Comparison of ENCODE assay signal across 9 cellular contexts in the genomic region with DNA sequence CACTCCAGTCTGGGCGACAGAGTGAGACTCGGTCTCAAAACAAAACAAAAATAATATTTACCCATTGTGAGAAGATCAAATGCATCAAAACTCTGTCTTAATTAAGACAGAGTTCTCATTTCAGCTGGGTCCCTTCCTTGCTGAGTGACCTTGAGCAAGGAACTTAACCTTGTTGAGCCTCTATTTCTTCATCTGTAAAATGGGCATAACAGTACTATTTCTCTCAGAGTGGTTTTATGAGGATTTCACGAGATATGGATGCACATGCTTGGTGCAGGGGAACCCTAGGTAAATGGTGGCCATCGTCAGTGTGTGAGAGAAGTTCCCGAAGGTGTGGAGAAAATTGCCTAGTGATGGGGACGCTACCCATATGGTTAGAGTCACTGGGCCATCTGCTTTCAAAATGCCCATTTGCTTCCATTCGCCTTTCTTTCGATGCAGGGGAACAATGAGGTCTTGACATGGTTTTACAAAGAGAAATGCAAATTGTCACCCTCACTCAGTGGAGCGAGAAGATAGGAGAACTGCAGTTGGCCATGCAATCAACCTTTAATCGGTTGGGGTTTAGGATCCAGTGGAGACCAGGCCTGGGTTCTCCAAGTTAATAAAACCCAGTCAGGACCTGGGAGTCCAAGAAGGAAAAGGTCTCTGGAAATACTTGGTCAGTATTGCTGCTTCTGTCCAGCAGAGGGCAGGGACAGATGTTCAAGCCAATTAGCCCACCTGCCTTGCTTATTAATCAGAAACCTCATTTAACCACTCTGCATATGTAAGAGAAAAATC. TPM values are rescaled to one million over a fixed set of nuclear protein-coding genes. Genes with fewer than 3 reads are reported as not detected.
A peak's percentile ranks its signal among the peaks of the same experiment; 100 is the strongest.
DNase-seq lines count a peak whose midpoint lies in the region; ATAC-seq and TF ChIP-seq lines count a peak whose summit lies in the region.
"Had no signal": no experiment of that assay in that cellular context is flagged by ENCODE, and none has a peak within 500 bp of the region (broad histone marks: within the 10 kb centered on the region; RNA-seq: fewer than 3 reads in every experiment).

No MANE protein-coding gene starts in this region.

- no peaks in the 10 kb centered on the region for H3K79me2 ChIP-seq in DND-41 (ENCODE audit: insufficient read depth, low read length)

- no peak for DNase-seq in DND-41
- peak; percentile 73 for DNase-seq in NCI-H69 (lab: John Stamatoyannopoulos, UW)
- no peak for DNase-seq in dorsolateral prefrontal cortex
- no peak for DNase-seq in nephron progenitor cell
- no peak for DNase-seq in KG1 (lab: John Stamatoyannopoulos, UW)
- no peak for DNase-seq in activated CD4-positive, alpha-beta T cell treated with anti-CD3 and anti-CD28 coated beads, Interleukin-2, amount 50 U/mL, for 4 hours
- DNase-seq: Kasumi-1 had no signal

- H3K27me3 ChIP-seq in DND-41 (ENCODE audit: insufficient read depth, low read length, poor library complexity) (no peaks in the 10 kb centered on the region), dorsolateral prefrontal cortex (no peaks in the 10 kb centered on the region)

- intact Hi-C loops in dorsolateral prefrontal cortex (cut with DNase I) = loop anchor here in 1 of 2 donors (5.0 kb wide), 2 partner anchors 47 to 67 kb away; partner anchors contain the start of gene BCL7A

- H3K4me3 ChIP-seq in DND-41 (ENCODE audit: low read depth in 1 of 2, low read length in 2 of 2) (no peak overlapping the region), dorsolateral prefrontal cortex (peak overlapping the region in 16 of 59 donors; percentile 4 to 44 (median 23))

- H3K9ac ChIP-seq in DND-41 (ENCODE audit: low read depth, low read length) = no peak overlapping the region

- no peaks in the 10 kb centered on the region for H4K20me1 ChIP-seq in DND-41 (ENCODE audit: insufficient read depth, low read length)

- ATAC-seq in DND-41 (ENCODE audit: insufficient read depth, low read depth) = no peak
- ATAC-seq in GM19467 (IDR thresholded peaks at IDR 0.05; ENCODE audit: unreplicated experiment) = no peak
- ATAC-seq in GM21515 (IDR thresholded peaks at IDR 0.05; ENCODE audit: unreplicated experiment) = no peak

- no peaks in the 10 kb centered on the region for H3K4me1 ChIP-seq in DND-41 (ENCODE audit: insufficient read depth, low read length)

- H3K27ac ChIP-seq in DND-41 (ENCODE audit: low read length) (no peak overlapping the region), dorsolateral prefrontal cortex (no peak overlapping the region)

- H3K4me1 Mint-ChIP-seq in nephron progenitor cell = peaks cover 10% of the 10 kb centered on the region

- no peaks in the 10 kb centered on the region for H3K36me3 ChIP-seq in DND-41 (ENCODE audit: insufficient read depth, low read length)

- no peak overlapping the region for H3K4me2 ChIP-seq in DND-41 (ENCODE audit: insufficient read depth, low read length)

- H3K27ac Mint-ChIP-seq in nephron progenitor cell = no peak overlapping the region

- peaks cover 5% of the 10 kb centered on the region for H3K36me3 Mint-ChIP-seq in nephron progenitor cell (ENCODE audit: low read depth)

- H2AFZ ChIP-seq in DND-41 (ENCODE audit: low read depth, low read length) = no peak overlapping the region

- no peak overlapping the region for H3K4me3 Mint-ChIP-seq in nephron progenitor cell

- no peaks in the 10 kb centered on the region for H3K9me3 ChIP-seq in DND-41 (ENCODE audit: insufficient read depth, low read length, severe bottlenecking)

- TF ChIP-seq CTCF in DND-41 (IDR thresholded peaks at IDR 0.05; ENCODE audit: borderline replicate concordance, extremely low read depth, low read length, poor library complexity, severe bottlenecking) (peak; percentile 43), dorsolateral prefrontal cortex (IDR thresholded peaks at IDR 0.05 in 54 of 56, conservative IDR thresholded peaks at IDR 0.05 in 2 of 56; ENCODE audit: low read depth in 1 of 56, partially characterized antibody in 56 of 56) (peak in 54 of 56 donors; percentile 25 to 68 (median 52)), nephron progenitor cell (IDR thresholded peaks at IDR 0.05) (peak; percentile 46)

- H3K9me3 Mint-ChIP-seq in nephron progenitor cell = peaks cover 7% of the 10 kb centered on the region

- H3K27me3 Mint-ChIP-seq in nephron progenitor cell (ENCODE audit: low read depth, poor library complexity) = peaks cover 2% of the 10 kb centered on the region

RNA-seq across cellular contexts. Expression of gene CFAP251, which starts 37.1 kb away (rescaled TPM):
- total RNA-seq in dorsolateral prefrontal cortex = 10 to 100 TPM in 7 of 120 experiments, 1 to 10 TPM in 113; 3.0 to 12.4 (median 6.6) TPM
